ENCODE assay signal across 1 cellular context in the genomic region with DNA sequence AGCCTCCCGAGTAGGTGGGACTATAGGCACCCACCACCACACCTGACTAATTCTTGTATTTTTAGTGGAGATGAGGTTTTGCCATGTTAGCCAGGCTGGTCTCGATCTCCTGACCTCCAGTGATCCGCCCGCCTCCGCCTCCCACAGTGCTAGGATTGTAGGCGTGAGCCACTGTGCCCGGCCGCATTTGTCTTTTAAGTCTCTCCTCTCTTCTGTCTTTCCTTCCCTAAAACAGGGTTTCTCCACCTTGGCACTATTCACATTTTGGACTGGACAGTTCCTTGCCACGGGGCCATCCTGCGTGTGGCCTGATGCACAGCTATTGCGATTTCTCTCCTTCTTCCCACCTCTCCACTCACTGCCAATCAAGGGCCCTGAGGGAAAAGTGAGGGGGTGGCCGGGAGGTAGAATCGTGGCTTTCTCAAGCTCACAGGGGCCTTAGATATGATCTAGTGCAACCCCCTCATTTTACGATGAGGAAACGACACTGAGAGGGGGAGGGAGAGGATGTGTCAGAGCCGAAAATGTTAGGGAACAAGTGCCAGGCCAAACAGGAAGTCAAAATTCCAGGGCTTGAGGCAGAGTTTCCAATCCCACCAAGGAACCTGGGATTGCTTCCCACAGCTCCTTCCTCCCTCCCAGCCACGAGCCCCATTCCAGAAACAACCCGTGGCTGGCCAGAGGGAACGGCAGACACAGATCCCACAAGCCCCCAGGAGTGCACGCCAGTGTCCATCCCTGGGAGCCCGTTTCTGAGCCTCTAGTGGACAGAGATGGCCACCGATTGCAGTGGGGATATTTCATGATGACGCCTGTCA.
TF ChIP-seq lines count a peak whose summit lies in the region.

No MANE protein-coding gene starts in this region.

TF ChIP-seq in K562, 482 proteins besides CTCF, POLR2A, EP300 and RAD21 (continued from another document):
- TF ChIP-seq DPF2 (IDR thresholded peaks at IDR 0.05) (peak; percentile 35; the same call in 1 of the 2 replicates), SMARCA4 (IDR thresholded peaks at IDR 0.05) (0 out of 2 replicates have a peak, but pooled peaks have one; percentile 9), GABPA (tag; conservative IDR thresholded peaks at IDR 0.05; ENCODE audit: low read depth) (0 out of 2 replicates have a peak, but pooled peaks have one; percentile 34), PHB2 (IDR thresholded peaks at IDR 0.05; ENCODE audit: low read depth) (no peak), TEAD4 (IDR thresholded peaks at IDR 0.05; ENCODE audit: low read length) (peak; percentile 36; the same call in 1 of the 2 replicates), TEAD4 (CRISPR knock-in tag; IDR thresholded peaks at IDR 0.05; ENCODE audit: borderline replicate concordance) (no peak), JUND (IDR thresholded peaks at IDR 0.05; ENCODE audit: borderline replicate concordance, low read depth, low read length) (peak; percentile 11; the same call in 1 of the 2 replicates), JUND (tag; IDR thresholded peaks at IDR 0.05; ENCODE audit: borderline replicate concordance, low read depth, low read length) (no peak), TEAD1 (CRISPR knock-in tag; IDR thresholded peaks at IDR 0.05) (0 out of 4 replicates have a peak, but pooled peaks of 1 of the 2 experiments have one; percentile 37), ZNF589 (CRISPR knock-in tag; IDR thresholded peaks at IDR 0.05; ENCODE audit: low read depth) (0 out of 2 replicates have a peak, but pooled peaks have one; percentile 36)
- TF ChIP-seq, protein P1, sequence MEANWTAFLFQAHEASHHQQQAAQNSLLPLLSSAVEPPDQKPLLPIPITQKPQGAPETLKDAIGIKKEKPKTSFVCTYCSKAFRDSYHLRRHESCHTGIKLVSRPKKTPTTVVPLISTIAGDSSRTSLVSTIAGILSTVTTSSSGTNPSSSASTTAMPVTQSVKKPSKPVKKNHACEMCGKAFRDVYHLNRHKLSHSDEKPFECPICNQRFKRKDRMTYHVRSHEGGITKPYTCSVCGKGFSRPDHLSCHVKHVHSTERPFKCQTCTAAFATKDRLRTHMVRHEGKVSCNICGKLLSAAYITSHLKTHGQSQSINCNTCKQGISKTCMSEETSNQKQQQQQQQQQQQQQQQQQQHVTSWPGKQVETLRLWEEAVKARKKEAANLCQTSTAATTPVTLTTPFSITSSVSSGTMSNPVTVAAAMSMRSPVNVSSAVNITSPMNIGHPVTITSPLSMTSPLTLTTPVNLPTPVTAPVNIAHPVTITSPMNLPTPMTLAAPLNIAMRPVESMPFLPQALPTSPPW (CRISPR knock-in tag; IDR thresholded peaks at IDR 0.05): peak; percentile 43; the same call in 1 of the 2 replicates
- TF ChIP-seq, protein P2, sequence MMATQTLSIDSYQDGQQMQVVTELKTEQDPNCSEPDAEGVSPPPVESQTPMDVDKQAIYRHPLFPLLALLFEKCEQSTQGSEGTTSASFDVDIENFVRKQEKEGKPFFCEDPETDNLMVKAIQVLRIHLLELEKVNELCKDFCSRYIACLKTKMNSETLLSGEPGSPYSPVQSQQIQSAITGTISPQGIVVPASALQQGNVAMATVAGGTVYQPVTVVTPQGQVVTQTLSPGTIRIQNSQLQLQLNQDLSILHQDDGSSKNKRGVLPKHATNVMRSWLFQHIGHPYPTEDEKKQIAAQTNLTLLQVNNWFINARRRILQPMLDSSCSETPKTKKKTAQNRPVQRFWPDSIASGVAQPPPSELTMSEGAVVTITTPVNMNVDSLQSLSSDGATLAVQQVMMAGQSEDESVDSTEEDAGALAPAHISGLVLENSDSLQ (IDR thresholded peaks at IDR 0.05): peak; percentile 75
